In the genomic region with DNA sequence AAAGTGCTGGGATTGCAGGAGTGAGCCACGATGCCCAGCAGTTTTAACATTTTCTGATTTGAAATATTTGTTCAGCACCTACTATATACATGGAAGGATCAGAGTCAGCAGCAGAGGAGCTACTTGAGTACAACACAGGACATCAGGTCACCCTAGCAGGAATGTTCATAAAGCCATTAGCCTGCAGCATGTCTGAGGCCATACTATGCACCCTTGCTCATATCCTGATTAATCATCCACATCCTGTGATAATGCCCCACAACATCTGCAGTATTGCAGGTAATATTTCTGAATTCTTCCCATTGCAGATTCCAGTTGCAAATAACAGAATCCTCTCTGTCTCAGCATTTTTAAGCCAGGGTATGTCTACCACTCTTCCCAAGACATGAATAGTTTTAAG, we compare ENCODE assay signal across 2 cellular contexts.
TF ChIP-seq lines count a peak whose summit lies in the region.

No MANE protein-coding gene starts in this region.

TF ChIP-seq in SK-N-SH, 30 proteins besides CTCF, POLR2A, EP300 and RAD21 (continued from another document):
- no peak for TF ChIP-seq RCOR1 (IDR thresholded peaks at IDR 0.05; ENCODE audit: low read length)

TF ChIP-seq in SK-N-SH treated with all-trans-retinoic acid at 6 μM for 48 hours, 23 proteins besides CTCF, POLR2A, EP300 and RAD21 (continued from another document):
- TF ChIP-seq, protein P1, sequence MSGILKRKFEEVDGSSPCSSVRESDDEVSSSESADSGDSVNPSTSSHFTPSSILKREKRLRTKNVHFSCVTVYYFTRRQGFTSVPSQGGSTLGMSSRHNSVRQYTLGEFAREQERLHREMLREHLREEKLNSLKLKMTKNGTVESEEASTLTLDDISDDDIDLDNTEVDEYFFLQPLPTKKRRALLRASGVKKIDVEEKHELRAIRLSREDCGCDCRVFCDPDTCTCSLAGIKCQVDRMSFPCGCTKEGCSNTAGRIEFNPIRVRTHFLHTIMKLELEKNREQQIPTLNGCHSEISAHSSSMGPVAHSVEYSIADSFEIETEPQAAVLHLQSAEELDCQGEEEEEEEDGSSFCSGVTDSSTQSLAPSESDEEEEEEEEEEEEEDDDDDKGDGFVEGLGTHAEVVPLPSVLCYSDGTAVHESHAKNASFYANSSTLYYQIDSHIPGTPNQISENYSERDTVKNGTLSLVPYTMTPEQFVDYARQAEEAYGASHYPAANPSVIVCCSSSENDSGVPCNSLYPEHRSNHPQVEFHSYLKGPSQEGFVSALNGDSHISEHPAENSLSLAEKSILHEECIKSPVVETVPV (CRISPR knock-in tag; IDR thresholded peaks at IDR 0.05), result no peak
- TF ChIP-seq ISL1 (CRISPR knock-in tag; IDR thresholded peaks at IDR 0.05) (no peak), TOX (CRISPR knock-in tag; IDR thresholded peaks at IDR 0.05; ENCODE audit: borderline replicate concordance) (no peak)
- TF ChIP-seq, protein P2, sequence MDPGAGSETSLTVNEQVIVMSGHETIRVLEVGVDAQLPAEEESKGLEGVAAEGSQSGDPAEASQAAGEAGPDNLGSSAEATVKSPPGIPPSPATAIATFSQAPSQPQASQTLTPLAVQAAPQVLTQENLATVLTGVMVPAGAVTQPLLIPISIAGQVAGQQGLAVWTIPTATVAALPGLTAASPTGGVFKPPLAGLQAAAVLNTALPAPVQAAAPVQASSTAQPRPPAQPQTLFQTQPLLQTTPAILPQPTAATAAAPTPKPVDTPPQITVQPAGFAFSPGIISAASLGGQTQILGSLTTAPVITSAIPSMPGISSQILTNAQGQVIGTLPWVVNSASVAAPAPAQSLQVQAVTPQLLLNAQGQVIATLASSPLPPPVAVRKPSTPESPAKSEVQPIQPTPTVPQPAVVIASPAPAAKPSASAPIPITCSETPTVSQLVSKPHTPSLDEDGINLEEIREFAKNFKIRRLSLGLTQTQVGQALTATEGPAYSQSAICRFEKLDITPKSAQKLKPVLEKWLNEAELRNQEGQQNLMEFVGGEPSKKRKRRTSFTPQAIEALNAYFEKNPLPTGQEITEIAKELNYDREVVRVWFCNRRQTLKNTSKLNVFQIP (CRISPR knock-in tag; IDR thresholded peaks at IDR 0.05; ENCODE audit: borderline replicate concordance, low read depth), result no peak
- TF ChIP-seq, protein P3, sequence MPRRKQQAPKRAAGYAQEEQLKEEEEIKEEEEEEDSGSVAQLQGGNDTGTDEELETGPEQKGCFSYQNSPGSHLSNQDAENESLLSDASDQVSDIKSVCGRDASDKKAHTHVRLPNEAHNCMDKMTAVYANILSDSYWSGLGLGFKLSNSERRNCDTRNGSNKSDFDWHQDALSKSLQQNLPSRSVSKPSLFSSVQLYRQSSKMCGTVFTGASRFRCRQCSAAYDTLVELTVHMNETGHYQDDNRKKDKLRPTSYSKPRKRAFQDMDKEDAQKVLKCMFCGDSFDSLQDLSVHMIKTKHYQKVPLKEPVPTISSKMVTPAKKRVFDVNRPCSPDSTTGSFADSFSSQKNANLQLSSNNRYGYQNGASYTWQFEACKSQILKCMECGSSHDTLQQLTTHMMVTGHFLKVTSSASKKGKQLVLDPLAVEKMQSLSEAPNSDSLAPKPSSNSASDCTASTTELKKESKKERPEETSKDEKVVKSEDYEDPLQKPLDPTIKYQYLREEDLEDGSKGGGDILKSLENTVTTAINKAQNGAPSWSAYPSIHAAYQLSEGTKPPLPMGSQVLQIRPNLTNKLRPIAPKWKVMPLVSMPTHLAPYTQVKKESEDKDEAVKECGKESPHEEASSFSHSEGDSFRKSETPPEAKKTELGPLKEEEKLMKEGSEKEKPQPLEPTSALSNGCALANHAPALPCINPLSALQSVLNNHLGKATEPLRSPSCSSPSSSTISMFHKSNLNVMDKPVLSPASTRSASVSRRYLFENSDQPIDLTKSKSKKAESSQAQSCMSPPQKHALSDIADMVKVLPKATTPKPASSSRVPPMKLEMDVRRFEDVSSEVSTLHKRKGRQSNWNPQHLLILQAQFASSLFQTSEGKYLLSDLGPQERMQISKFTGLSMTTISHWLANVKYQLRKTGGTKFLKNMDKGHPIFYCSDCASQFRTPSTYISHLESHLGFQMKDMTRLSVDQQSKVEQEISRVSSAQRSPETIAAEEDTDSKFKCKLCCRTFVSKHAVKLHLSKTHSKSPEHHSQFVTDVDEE (CRISPR knock-in tag; IDR thresholded peaks at IDR 0.05), result no peak
